In the genomic region with DNA sequence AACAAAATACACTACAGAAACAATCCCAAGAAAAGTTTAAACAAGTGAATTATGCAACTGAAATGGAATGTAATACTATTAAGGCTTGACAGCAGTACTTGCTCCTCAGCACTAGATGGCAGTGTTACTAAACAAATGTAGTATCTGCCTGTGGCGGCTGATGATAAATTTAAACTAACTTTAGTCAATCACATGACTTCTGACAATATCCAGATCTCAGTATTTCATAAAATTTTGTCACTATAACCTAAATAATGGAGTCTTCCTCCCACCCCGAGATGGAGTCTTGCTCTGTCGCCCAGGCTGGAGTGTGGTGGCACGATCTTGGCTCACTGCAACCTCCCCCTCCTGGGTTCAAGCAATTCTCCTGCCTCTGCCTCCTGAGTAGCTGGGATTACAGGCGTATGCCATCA, we compare ENCODE assay signal across 8 cellular contexts. TPM values are rescaled to one million over a fixed set of nuclear protein-coding genes. Genes with fewer than 3 reads are reported as not detected.
DNase-seq lines count a peak whose midpoint lies in the region; FAIRE-seq and TF ChIP-seq lines count a peak whose summit lies in the region.
"Not testable (repeated sequence)": the region's sequence is repeated elsewhere in the genome, so short reads cannot be mapped to it uniquely, and the experiment has no call there.

No MANE protein-coding gene starts in this region.

- not testable (repeated sequence) for H3K9ac ChIP-seq in KMS-11; keratinocyte (ENCODE audit: control insufficient read depth, extremely low read depth, insufficient read depth, low read length)

- H3K4me1 Mint-ChIP-seq in activated CD4-positive, alpha-beta T cell treated with anti-CD3 and anti-CD28 coated beads, Interleukin-2, amount 10 ng/mL, durations not matched to agents 24 days and 14 days: not testable (repeated sequence)

- not testable (repeated sequence) for H3K4me1 ChIP-seq in KMS-11 (ENCODE audit: low read depth, poor library complexity, severe bottlenecking); keratinocyte (ENCODE audit: control insufficient read depth, extremely low read depth, insufficient read depth, low read length)

- not testable (repeated sequence) for H3K4me3 Mint-ChIP-seq in activated CD4-positive, alpha-beta T cell treated with anti-CD3 and anti-CD28 coated beads, Interleukin-2, amount 10 ng/mL, durations not matched to agents 24 days and 14 days

- not testable (repeated sequence) for H3K27me3 Mint-ChIP-seq in activated CD4-positive, alpha-beta T cell treated with anti-CD3 and anti-CD28 coated beads, Interleukin-2, amount 10 ng/mL, durations not matched to agents 24 days and 14 days

- H3K36me3 Mint-ChIP-seq in activated CD4-positive, alpha-beta T cell treated with anti-CD3 and anti-CD28 coated beads, Interleukin-2, amount 10 ng/mL, durations not matched to agents 24 days and 14 days (ENCODE audit: low read depth): peaks cover 24% of the 10 kb centered on the region

- TF ChIP-seq CTCF in GM12875 (IDR thresholded peaks at IDR 0.05; ENCODE audit: borderline replicate concordance, insufficient read depth, low read depth, low read length): peak; percentile 62
- TF ChIP-seq CTCF in KMS-11 (conservative IDR thresholded peaks at IDR 0.05; ENCODE audit: low read depth, low read length): peak; percentile 68
- TF ChIP-seq CTCF in keratinocyte (optimal IDR thresholded peaks at IDR 0.05 in 1 of 3, IDR thresholded peaks at IDR 0.05 in 1 of 3, conservative IDR thresholded peaks at IDR 0.05 in 1 of 3; ENCODE audit: extremely low read depth in 1 of 3, insufficient read depth in 2 of 3, low read length in 3 of 3): peak in 2 of 3 experiments; percentile 52 to 84

- H3K27ac Mint-ChIP-seq in activated CD4-positive, alpha-beta T cell treated with anti-CD3 and anti-CD28 coated beads, Interleukin-2, amount 10 ng/mL, durations not matched to agents 24 days and 14 days: not testable (repeated sequence)

- FAIRE-seq in endometrium (lab: Jason Lieb, UNC) (peak; percentile 97), keratinocyte (lab: Jason Lieb, UNC) (peak; percentile 90)

- H3K9me3 Mint-ChIP-seq in activated CD4-positive, alpha-beta T cell treated with anti-CD3 and anti-CD28 coated beads, Interleukin-2, amount 10 ng/mL, durations not matched to agents 24 days and 14 days: not testable (repeated sequence)

- not testable (repeated sequence) for H4K20me1 ChIP-seq in KMS-11 (ENCODE audit: insufficient read depth); keratinocyte (ENCODE audit: control insufficient read depth, extremely low read depth, insufficient read depth, low read length)

- not testable (repeated sequence) for H3K27me3 ChIP-seq in KMS-11 (ENCODE audit: insufficient read depth, low read depth); keratinocyte (ENCODE audit: control insufficient read depth, extremely low read depth, insufficient read depth, low read length)

- not testable (repeated sequence) for H3K9me1 ChIP-seq in keratinocyte (ENCODE audit: control insufficient read depth, extremely low read depth, insufficient read depth, low read length)

- not testable (repeated sequence) for H3K4me3 ChIP-seq in GM12875 (ENCODE audit: low read depth, low read length); KMS-11 (IDR thresholded peaks at IDR 0.05; ENCODE audit: insufficient read depth, low read depth, low read length); keratinocyte (ENCODE audit: control insufficient read depth in 2 of 3, extremely low read depth in 1 of 3, insufficient read depth in 2 of 3, low read depth in 1 of 3, low read length in 3 of 3)

- intact Hi-C loops in activated CD4-positive, alpha-beta T cell treated with anti-CD3 and anti-CD28 coated beads, Interleukin-2, amount 10 ng/mL, durations not matched to agents 24 days and 14 days (cut with micrococcal nuclease): loop anchor here (2.0 kb wide), 2 partner anchors 47 to 411 kb away; a partner anchor contains a TSS

- dilution Hi-C loops in keratinocyte (cut with MboI; ENCODE audit: extremely low pct_ligation_motif_present, low sequenced_read_pairs): not testable (repeated sequence)

- DNase-seq in AG08396 (ENCODE audit: low spot score): peak; percentile 41
- peak; percentile 11 to 71 for DNase-seq in NOMO-1 (lab: John Stamatoyannopoulos, UW; ENCODE audit: unreplicated experiment in 2 of 2)
- DNase-seq in activated CD4-positive, alpha-beta T cell treated with anti-CD3 and anti-CD28 coated beads, Interleukin-2, amount 10 ng/mL, durations not matched to agents 24 days and 14 days: peak; percentile 68
- not testable (repeated sequence) for DNase-seq in keratinocyte (ENCODE audit: low read depth, low spot score)
- DNase-seq in putamen (ENCODE audit: low spot score): peak; percentile 55

- H2AFZ ChIP-seq in KMS-11 (ENCODE audit: low read depth); keratinocyte (ENCODE audit: control insufficient read depth, low read length): not testable (repeated sequence)

- not testable (repeated sequence) for H3K9me3 ChIP-seq in keratinocyte (ENCODE audit: control insufficient read depth, low read depth, low read length)

- H3K79me2 ChIP-seq in KMS-11 (ENCODE audit: insufficient read depth, low read depth); keratinocyte (ENCODE audit: control insufficient read depth, insufficient read depth, low read length): not testable (repeated sequence)

- H3K4me2 ChIP-seq in KMS-11; keratinocyte (ENCODE audit: control insufficient read depth, extremely low read depth, insufficient read depth, low read depth, low read length): not testable (repeated sequence)

- H3K36me3 ChIP-seq in KMS-11 (ENCODE audit: insufficient read depth); keratinocyte (ENCODE audit: control insufficient read depth in 2 of 2, extremely low read depth in 1 of 2, insufficient read depth in 2 of 2, low read length in 2 of 2): not testable (repeated sequence)

- H3K27ac ChIP-seq in KMS-11; keratinocyte (ENCODE audit: control insufficient read depth, insufficient read depth, low read length): not testable (repeated sequence)

RNA-seq across cellular contexts. Expression of a gene that starts 43.8 kb away (rescaled TPM):
- 377 and 379 TPM in 2 replicates for total RNA-seq in activated CD4-positive, alpha-beta T cell treated with anti-CD3 and anti-CD28 coated beads, Interleukin-2, amount 10 ng/mL, durations not matched to agents 24 days and 14 days
- polyA plus RNA-seq in keratinocyte: 225 to 282 TPM (median 266 TPM) in 3 replicates
- polyA plus RNA-seq in keratinocyte (2011; ENCODE audit: low read depth): 49.0 TPM
- 157 and 279 TPM in 2 replicates for polyA plus RNA-seq in keratinocyte (2011; cell fraction: cytosol; rRNA removed)
- polyA plus RNA-seq in keratinocyte (2011; cell fraction: nucleus; rRNA removed): 177 and 237 TPM in 2 replicates
- 176 and 519 TPM in 2 replicates for polyA plus RNA-seq in keratinocyte (2012; ENCODE audit: low replicate concordance)
- 167 to 388 TPM (median 197 TPM) in 3 replicates for polyA minus RNA-seq in keratinocyte
- 270 TPM for polyA minus RNA-seq in keratinocyte (2011; cell fraction: cytosol; rRNA and poly(A)+ RNA removed)
- polyA minus RNA-seq in keratinocyte (2011; cell fraction: nucleus; rRNA and poly(A)+ RNA removed): 129 and 143 TPM in 2 replicates

RNA-seq across cellular contexts. Expression of a gene that starts 47.7 kb away (rescaled TPM):
- total RNA-seq in activated CD4-positive, alpha-beta T cell treated with anti-CD3 and anti-CD28 coated beads, Interleukin-2, amount 10 ng/mL, durations not matched to agents 24 days and 14 days: 42.1 and 50.3 TPM in 2 replicates
- 15.0 to 16.1 TPM (median 15.9 TPM) in 3 replicates for polyA plus RNA-seq in keratinocyte
- polyA plus RNA-seq in keratinocyte (2011; ENCODE audit: low read depth): 14.2 TPM
- polyA plus RNA-seq in keratinocyte (2011; cell fraction: cytosol; rRNA removed): 7.0 and 9.6 TPM in 2 replicates
- polyA plus RNA-seq in keratinocyte (2011; cell fraction: nucleus; rRNA removed): 22.2 and 22.6 TPM in 2 replicates
- 9.0 and 10.1 TPM in 2 replicates for polyA plus RNA-seq in keratinocyte (2012; ENCODE audit: low replicate concordance)
- polyA minus RNA-seq in keratinocyte: 25.3 to 47.3 TPM (median 45.0 TPM) in 3 replicates
- 15.7 TPM for polyA minus RNA-seq in keratinocyte (2011; cell fraction: cytosol; rRNA and poly(A)+ RNA removed)
- 37.1 and 37.2 TPM in 2 replicates for polyA minus RNA-seq in keratinocyte (2011; cell fraction: nucleus; rRNA and poly(A)+ RNA removed)
